ENCODE assay signal across 19 cellular contexts in the genomic region with DNA sequence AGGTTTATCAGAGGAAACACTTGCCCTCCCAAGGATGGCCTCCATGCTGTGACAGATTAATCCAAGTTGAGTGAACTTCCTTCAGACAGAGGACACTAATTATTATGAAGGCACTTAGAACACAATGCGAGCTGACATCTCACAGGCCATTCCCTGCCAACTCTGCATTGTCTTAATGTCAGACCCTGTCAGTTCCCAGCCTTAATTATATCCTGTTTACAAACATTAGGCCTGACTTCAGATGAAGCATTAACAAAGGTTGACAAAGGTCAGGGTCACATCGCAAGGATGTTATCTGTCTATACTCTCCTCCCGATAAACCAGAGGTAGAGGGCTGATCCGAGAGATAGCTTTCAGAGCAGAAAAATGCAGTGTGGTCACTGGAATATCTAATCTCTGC.
A peak's percentile ranks its signal among the peaks of the same experiment; 100 is the strongest.
DNase-seq lines count a peak whose midpoint lies in the region; ATAC-seq, FAIRE-seq and TF ChIP-seq lines count a peak whose summit lies in the region.
"Had no signal": no experiment of that assay in that cellular context is flagged by ENCODE, and none has a peak within 500 bp of the region (broad histone marks: within the 10 kb centered on the region; RNA-seq: fewer than 3 reads in every experiment).

No MANE protein-coding gene starts in this region.

- TF ChIP-seq CTCF in cardiac muscle cell (IDR thresholded peaks at IDR 0.05; ENCODE audit: low read depth, low read length) (no peak), adrenal gland (IDR thresholded peaks at IDR 0.05) (no peak)

- no peak overlapping the region for H3K18ac ChIP-seq in trophoblast cell (ENCODE audit: low read length)

- 35 to 55% (median 43%) methylated on average over 4 of the region's 4 CpGs for WGBS in adrenal gland, 4 donors
- WGBS in trophoblast cell (ENCODE audit: extremely low coverage, insufficient coverage, insufficient read length) = no CpG with 5 or more reads among the region's 4 CpGs

- no peak overlapping the region for H3K9ac ChIP-seq in trophoblast cell (ENCODE audit: low read length)

- no peak overlapping the region for H3K4ac ChIP-seq in trophoblast cell (ENCODE audit: low read depth, low read length)

- no peak overlapping the region for H3K23ac ChIP-seq in trophoblast cell (ENCODE audit: low read length)

- H3K9me3 ChIP-seq in cardiac muscle cell (ENCODE audit: low read depth) (no peaks in the 10 kb centered on the region), adrenal gland (replicated peaks in 1 of 3) (no peaks in the 10 kb centered on the region), trophoblast cell (ENCODE audit: insufficient read depth, low read depth, low read length) (no peaks in the 10 kb centered on the region)

- H3K79me1 ChIP-seq in trophoblast cell (ENCODE audit: low read length) = peaks cover 12% of the 10 kb centered on the region

- no peak overlapping the region for H4K8ac ChIP-seq in trophoblast cell (ENCODE audit: low read depth, low read length)

- no peak overlapping the region for H3K14ac ChIP-seq in trophoblast cell (ENCODE audit: low read length)

- H2BK120ac ChIP-seq in trophoblast cell (ENCODE audit: insufficient read depth, low read length, poor library complexity) = no peak overlapping the region

- no peak overlapping the region for H3K4me2 ChIP-seq in trophoblast cell (ENCODE audit: low read length)

- H4K12ac ChIP-seq in trophoblast cell (ENCODE audit: low read depth, low read length) = no peak overlapping the region

- no peaks in the 10 kb centered on the region for H3K36me3 ChIP-seq in cardiac muscle cell
- no peaks in the 10 kb centered on the region for H3K36me3 ChIP-seq in adrenal gland (replicated peaks in 1 of 2)
- no peaks in the 10 kb centered on the region for H3K36me3 ChIP-seq in trophoblast cell (ENCODE audit: control insufficient read depth in 1 of 2, insufficient read depth in 2 of 2, low read length in 2 of 2)

- H3K27ac ChIP-seq in cardiac muscle cell (peak overlapping the region; percentile 63), adrenal gland (no peak overlapping the region), trophoblast cell (ENCODE audit: low read depth, low read length) (peak overlapping the region; percentile 64)

- intact Hi-C loops in Right ventricle myocardium inferior (cut with DNase I) (no loop called here), adrenal gland (cut with DNase I) (no loop called here), sciatic nerve (cut with DNase I) (no loop called here)

- no peak for ATAC-seq in Right ventricle myocardium inferior
- no peak for ATAC-seq in HG03354 (IDR thresholded peaks at IDR 0.05; ENCODE audit: poor library complexity, severe bottlenecking, unreplicated experiment)
- ATAC-seq in sciatic nerve = no peak
- ATAC-seq: activated CD8-positive, alpha-beta memory T cell treated with anti-CD3 and anti-CD28 coated beads, Interleukin-2, amount 10 ng/mL, durations not matched to agents 7 days and 5 days; esophagus mucosa; stimulated activated naive B cell treated with anti-CD40 and anti-IgM and Interleukin-4, amounts not matched to agents 10 μg/mL and 1 μg/mL and 100 μg/mL, for 72 hours had no signal

- H4K91ac ChIP-seq in trophoblast cell (ENCODE audit: low read depth, low read length) = no peak overlapping the region

- no peak overlapping the region for H2BK5ac ChIP-seq in trophoblast cell (ENCODE audit: low read depth, low read length, poor library complexity)

- H3K4me3 ChIP-seq in cardiac muscle cell (no peak overlapping the region), adrenal gland (no peak overlapping the region), trophoblast cell (ENCODE audit: low read depth, low read length) (no peak overlapping the region)

- peak; percentile 52 for FAIRE-seq in HTR-8/SVneo (lab: Jason Lieb, UNC)
- FAIRE-seq: H1, keratinocyte, small intestine had no signal

- H2AK5ac ChIP-seq in trophoblast cell (ENCODE audit: low read length) = no peak overlapping the region

- H2AFZ ChIP-seq in trophoblast cell (ENCODE audit: insufficient read depth, low read length, poor library complexity) = no peak overlapping the region

- H2BK12ac ChIP-seq in trophoblast cell (ENCODE audit: low read length) = no peak overlapping the region

- no peaks in the 10 kb centered on the region for H3K27me3 ChIP-seq in cardiac muscle cell
- H3K27me3 ChIP-seq in adrenal gland = no peaks in the 10 kb centered on the region
- no peaks in the 10 kb centered on the region for H3K27me3 ChIP-seq in trophoblast cell (ENCODE audit: insufficient read depth, low read length)

- no peak for DNase-seq in cardiac muscle cell (ENCODE audit: low read depth in 1 of 2, low spot score in 1 of 2)
- no peak for DNase-seq in Right ventricle myocardium inferior (ENCODE audit: missing footprints)
- DNase-seq in HTR-8/SVneo (ENCODE audit: insufficient read length, low spot score) = no peak
- peak in 4 of 7 donors; percentile 7 to 53 (median 12) for DNase-seq in adrenal gland
- peak in 1 of 2 donors; percentile 26 for DNase-seq in trophoblast cell
- DNase-seq in stimulated activated CD4-positive, alpha-beta T cell treated with anti-CD3 and anti-CD28 coated beads, Interleukin-2, amount 100 ng/mL, for 24 hours = no peak
- DNase-seq in sciatic nerve (ENCODE audit: low spot score) = no peak
- DNase-seq: activated CD8-positive, alpha-beta memory T cell treated with anti-CD3 and anti-CD28 coated beads, Interleukin-2, amount 10 ng/mL, durations not matched to agents 7 days and 5 days; cortex of kidney; glutamatergic neuron; NCI-H187; NCI-H446 treated with DMSO at 0.1 percent for 48 hours; small intestine; stimulated activated naive B cell treated with anti-CD40 and anti-IgM and Interleukin-4, amounts not matched to agents 10 μg/mL and 1 μg/mL and 100 μg/mL, for 72 hours; SW 1271 had no signal

- no peak for TF ChIP-seq POLR2A in adrenal gland (IDR thresholded peaks at IDR 0.05)

- no peaks in the 10 kb centered on the region for H3K79me2 ChIP-seq in trophoblast cell (ENCODE audit: control insufficient read depth, insufficient read depth, low read length, poor library complexity)

- peaks cover 12% of the 10 kb centered on the region for H3K4me1 ChIP-seq in cardiac muscle cell (ENCODE audit: low read depth)
- no peaks in the 10 kb centered on the region for H3K4me1 ChIP-seq in adrenal gland (replicated peaks in 1 of 2)
- H3K4me1 ChIP-seq in trophoblast cell (ENCODE audit: control insufficient read depth in 1 of 2, insufficient read depth in 2 of 2, low read length in 2 of 2) = peaks cover 5 to 17% of the 10 kb centered on the region in 2 experiments

Comparison
In these comparisons a context has a peak if more than half of its experiments do, and no peak if none do; other contexts are left out.
1. DNase-seq: peak in adrenal gland (4 of 7); none in cardiac muscle cell (0 of 2), Right ventricle myocardium inferior (single experiment), HTR-8/SVneo (single experiment), stimulated activated CD4-positive, alpha-beta T cell treated with anti-CD3 and anti-CD28 coated beads, Interleukin-2, amount 100 ng/mL, for 24 hours (0 of 2) and sciatic nerve (single experiment).
2. H3K27ac ChIP-seq: peak in cardiac muscle cell (single experiment) and trophoblast cell (single experiment); none in adrenal gland (0 of 5).